13 cellular contexts compared by ENCODE assay signal in the genomic region with DNA sequence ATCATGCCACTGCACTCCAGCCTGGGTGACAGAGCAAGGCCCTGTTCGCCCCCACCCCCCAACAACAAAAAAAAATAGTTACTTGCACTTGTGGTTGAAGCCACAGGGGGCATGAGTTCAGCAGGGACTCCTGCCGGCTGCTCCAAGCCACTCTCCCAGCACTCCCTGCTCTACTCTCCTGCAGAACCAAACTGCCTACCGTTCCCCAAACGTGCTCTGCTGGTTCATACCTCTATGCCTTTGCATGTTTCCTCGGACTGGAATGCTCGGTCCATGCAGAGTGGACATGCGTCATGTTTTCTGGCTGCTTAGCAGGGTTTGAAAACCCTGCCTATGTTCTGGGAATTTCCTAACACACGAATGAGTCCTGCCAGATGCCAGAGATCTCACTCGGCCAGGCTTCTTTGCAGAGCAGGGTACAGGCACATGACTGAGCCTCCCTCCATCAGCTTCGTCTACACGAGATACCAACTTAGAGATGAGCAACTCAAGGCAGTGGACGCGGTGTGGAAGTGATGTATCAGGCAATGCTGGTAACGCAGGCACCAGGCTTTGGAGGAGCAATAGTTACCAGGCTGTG. TPM values are rescaled to one million over a fixed set of nuclear protein-coding genes. Genes with fewer than 3 reads are reported as not detected.
DNase-seq lines count a peak whose midpoint lies in the region; ATAC-seq and TF ChIP-seq lines count a peak whose summit lies in the region.
"Had no signal": no experiment of that assay in that cellular context is flagged by ENCODE, and none has a peak within 500 bp of the region (broad histone marks: within the 10 kb centered on the region; RNA-seq: fewer than 3 reads in every experiment).

No MANE protein-coding gene starts in this region.

- H3K4me1 ChIP-seq in H9 (ENCODE audit: insufficient read depth, low read length) (no peaks in the 10 kb centered on the region), foreskin keratinocyte (peaks cover 5% of the 10 kb centered on the region)

- no peak overlapping the region for H2AFZ ChIP-seq in H9 (ENCODE audit: low read length)

- no peak overlapping the region for H3K56ac ChIP-seq in H9 (ENCODE audit: insufficient read length, low read depth, low read length)

- H3K4ac ChIP-seq in H9 (ENCODE audit: low read depth, low read length): no peak overlapping the region

- DNase-seq in AG04449 (ENCODE audit: low read depth, low spot score) (no peak), H9 (peak; percentile 48), SK-MEL-5 (ENCODE audit: low read depth, low spot score) (peak; percentile 45), foreskin keratinocyte (no peak), glutamatergic neuron (no peak)
- no peak for DNase-seq in activated CD8-positive, alpha-beta memory T cell treated with anti-CD3 and anti-CD28 coated beads, Interleukin-2, amount 10 ng/mL, durations not matched to agents 7 days and 5 days
- DNase-seq: activated CD4-positive, alpha-beta memory T cell treated with anti-CD3 and anti-CD28 coated beads for 36 hours; dermis blood vessel endothelial cell had no signal

- no peak overlapping the region for H2BK12ac ChIP-seq in H9 (ENCODE audit: insufficient read length, low read depth, low read length)

- CTCF ChIA-PET in AG04449 (lab: Yijun Ruan, JAX): interaction anchor here (0.9 to 1.0 kb wide), 3 partner anchors 8 to 273 kb away, joined by 3 read pairs; partner anchors contain the start of gene SLC25A15
- CTCF ChIA-PET in activated CD8-positive, alpha-beta memory T cell treated with anti-CD3 and anti-CD28 coated beads, Interleukin-2, amount 10 ng/mL, durations not matched to agents 7 days and 5 days (lab: Charles Lee): interaction anchor here (5.2 kb wide), 1 partner anchor 8 kb away, joined by 44 read pairs; the partner anchor contains the start of gene SLC25A15

- H3K27ac Mint-ChIP-seq in H9 (peak overlapping the region in 1 of 3 experiments; percentile 53; a peak in 1 of 7 replicates), glutamatergic neuron (ENCODE audit: unreplicated experiment) (no peak overlapping the region)
- H3K27ac Mint-ChIP-seq in activated CD8-positive, alpha-beta memory T cell treated with anti-CD3 and anti-CD28 coated beads, Interleukin-2, amount 10 ng/mL, durations not matched to agents 7 days and 5 days: no peak overlapping the region
- H3K27ac Mint-ChIP-seq: activated CD4-positive, alpha-beta memory T cell treated with anti-CD3 and anti-CD28 coated beads for 36 hours had no signal

- H3K79me2 ChIP-seq in H9 (ENCODE audit: insufficient read depth, low read length): no peaks in the 10 kb centered on the region

- no CpG with 5 or more reads among the region's 14 CpGs for WGBS in H9 (ENCODE audit: extremely low coverage, insufficient read length, low lambda C conversion rate)

- H4K8ac ChIP-seq in H9 (replicated peaks; ENCODE audit: insufficient read length, low read depth, low read length): no peak overlapping the region

- TF ChIP-seq CTCF in AG04449 (IDR thresholded peaks at IDR 0.05; ENCODE audit: insufficient read depth, low read length, missing control alignments) (peak; percentile 2), H9 (conservative IDR thresholded peaks at IDR 0.05) (peak; percentile 16; the same call in 1 of the 3 replicates), foreskin keratinocyte (conservative IDR thresholded peaks at IDR 0.05) (peak; percentile 3), glutamatergic neuron (IDR thresholded peaks at IDR 0.05; ENCODE audit: partially characterized antibody, unreplicated experiment) (no peak)

- H3K27me3 Mint-ChIP-seq in H9 (ENCODE audit: low read depth) (no peaks in the 10 kb centered on the region), glutamatergic neuron (ENCODE audit: unreplicated experiment) (no peaks in the 10 kb centered on the region)
- H3K27me3 Mint-ChIP-seq in activated CD8-positive, alpha-beta memory T cell treated with anti-CD3 and anti-CD28 coated beads, Interleukin-2, amount 10 ng/mL, durations not matched to agents 7 days and 5 days: no peaks in the 10 kb centered on the region
- H3K27me3 Mint-ChIP-seq: activated CD4-positive, alpha-beta memory T cell treated with anti-CD3 and anti-CD28 coated beads for 36 hours; activated naive CD4-positive, alpha-beta T cell treated with anti-CD3 and anti-CD28 coated beads, Interleukin-2, amount 50 U/mL, for 24 hours had no signal

- no peak overlapping the region for H2BK5ac ChIP-seq in H9 (ENCODE audit: insufficient read length, low read length)

- H3K27ac ChIP-seq in H9 (ENCODE audit: insufficient read length, low read depth, low read length): no peak overlapping the region
- H3K27ac ChIP-seq in foreskin keratinocyte: no peak overlapping the region
- H3K27ac ChIP-seq: C4-2B, SJSA1 had no signal

- POLR2A ChIA-PET in AG04449 (lab: Yijun Ruan, JAX): no interaction called here

- H3K23me2 ChIP-seq in H9 (ENCODE audit: insufficient read length, low read depth, low read length, poor library complexity, severe bottlenecking): no peaks in the 10 kb centered on the region

- H3K4me1 Mint-ChIP-seq in H9 (peaks cover 8 to 18% of the 10 kb centered on the region in 2 experiments), glutamatergic neuron (ENCODE audit: low read depth, unreplicated experiment) (no peaks in the 10 kb centered on the region)
- H3K4me1 Mint-ChIP-seq in activated CD8-positive, alpha-beta memory T cell treated with anti-CD3 and anti-CD28 coated beads, Interleukin-2, amount 10 ng/mL, durations not matched to agents 7 days and 5 days: peaks cover 24% of the 10 kb centered on the region

- no peak overlapping the region for H2BK120ac ChIP-seq in H9 (ENCODE audit: low read depth, low read length, poor library complexity, severe bottlenecking)

- no peak overlapping the region for H4K5ac ChIP-seq in H9 (ENCODE audit: insufficient read length, low read depth, low read length)

- H3K9ac ChIP-seq in H9 (ENCODE audit: extremely low read depth, insufficient read length, low read length): no peak overlapping the region

- in situ Hi-C loops in SK-MEL-5 (cut with HindIII; ENCODE audit: low pct_unique_long_range_greater_than_20kb, low sequenced_read_pairs): no loop called here

- no peak overlapping the region for H4K91ac ChIP-seq in H9 (ENCODE audit: insufficient read length, low read depth, low read length)

- no peak overlapping the region for H3K23ac ChIP-seq in H9 (ENCODE audit: insufficient read length, low read depth, low read length)

- no peak overlapping the region for H3K4me3 ChIP-seq in AG04449 (ENCODE audit: low read depth, low read length)
- H3K4me3 ChIP-seq: SJSA1 had no signal

- H3T11ph ChIP-seq in H9 (ENCODE audit: low read length): no peak overlapping the region

- H3K9me3 Mint-ChIP-seq in H9: no peaks in the 10 kb centered on the region
- no peaks in the 10 kb centered on the region for H3K9me3 Mint-ChIP-seq in activated CD8-positive, alpha-beta memory T cell treated with anti-CD3 and anti-CD28 coated beads, Interleukin-2, amount 10 ng/mL, durations not matched to agents 7 days and 5 days (ENCODE audit: low read depth)
- peaks cover 3% of the 10 kb centered on the region for H3K9me3 Mint-ChIP-seq in glutamatergic neuron (ENCODE audit: unreplicated experiment)
- H3K9me3 Mint-ChIP-seq: activated CD4-positive, alpha-beta memory T cell treated with anti-CD3 and anti-CD28 coated beads for 36 hours; activated naive CD4-positive, alpha-beta T cell treated with anti-CD3 and anti-CD28 coated beads, Interleukin-2, amount 50 U/mL, for 24 hours had no signal

- H2BK20ac ChIP-seq in H9 (ENCODE audit: low read depth, low read length, poor library complexity, severe bottlenecking): no peak overlapping the region

- no peak overlapping the region for H3K18ac ChIP-seq in H9 (ENCODE audit: insufficient read length, low read depth, low read length)

- H3K14ac ChIP-seq in H9 (ENCODE audit: insufficient read depth, low read length): no peak overlapping the region

- H3K9me3 ChIP-seq in H9 (ENCODE audit: control insufficient read depth, low read depth, low read length): no peaks in the 10 kb centered on the region
- H3K9me3 ChIP-seq: SJSA1 had no signal

- no peaks in the 10 kb centered on the region for H3K79me1 ChIP-seq in H9 (ENCODE audit: insufficient read depth, low read depth, low read length, poor library complexity, severe bottlenecking)

- no peaks in the 10 kb centered on the region for H4K20me1 ChIP-seq in H9 (ENCODE audit: control insufficient read depth, insufficient read depth, insufficient read length)

- H3K36me3 Mint-ChIP-seq in H9 (ENCODE audit: insufficient read depth in 1 of 3, low read depth in 3 of 3): no peaks in the 10 kb centered on the region
- H3K36me3 Mint-ChIP-seq in activated CD8-positive, alpha-beta memory T cell treated with anti-CD3 and anti-CD28 coated beads, Interleukin-2, amount 10 ng/mL, durations not matched to agents 7 days and 5 days: no peaks in the 10 kb centered on the region
- H3K36me3 Mint-ChIP-seq in glutamatergic neuron (ENCODE audit: unreplicated experiment): no peaks in the 10 kb centered on the region
- H3K36me3 Mint-ChIP-seq: activated CD4-positive, alpha-beta memory T cell treated with anti-CD3 and anti-CD28 coated beads for 36 hours; activated naive CD4-positive, alpha-beta T cell treated with anti-CD3 and anti-CD28 coated beads, Interleukin-2, amount 50 U/mL, for 24 hours had no signal

- H3K4me3 Mint-ChIP-seq in H9: no peak overlapping the region
- no peak overlapping the region for H3K4me3 Mint-ChIP-seq in activated CD8-positive, alpha-beta memory T cell treated with anti-CD3 and anti-CD28 coated beads, Interleukin-2, amount 10 ng/mL, durations not matched to agents 7 days and 5 days
- no peak overlapping the region for H3K4me3 Mint-ChIP-seq in glutamatergic neuron (ENCODE audit: unreplicated experiment)
- H3K4me3 Mint-ChIP-seq: activated CD4-positive, alpha-beta memory T cell treated with anti-CD3 and anti-CD28 coated beads for 36 hours; activated naive CD4-positive, alpha-beta T cell treated with anti-CD3 and anti-CD28 coated beads, Interleukin-2, amount 50 U/mL, for 24 hours had no signal

- H3K27me3 ChIP-seq in H9 (ENCODE audit: insufficient read depth, low read length) (no peaks in the 10 kb centered on the region), foreskin keratinocyte (no peaks in the 10 kb centered on the region)
- H3K27me3 ChIP-seq: SJSA1 had no signal

- no peak overlapping the region for H2AK5ac ChIP-seq in H9 (ENCODE audit: insufficient read length, low read length)

- H2BK15ac ChIP-seq in H9 (ENCODE audit: low read depth, low read length): no peak overlapping the region

- ATAC-seq in foreskin keratinocyte (no peak), HG03521 (IDR thresholded peaks at IDR 0.05; ENCODE audit: unreplicated experiment) (no peak), GM18858 (IDR thresholded peaks at IDR 0.05; ENCODE audit: unreplicated experiment) (no peak)
- ATAC-seq in activated CD8-positive, alpha-beta memory T cell treated with anti-CD3 and anti-CD28 coated beads, Interleukin-2, amount 10 ng/mL, durations not matched to agents 7 days and 5 days: no peak

- no peak overlapping the region for H3K4me2 ChIP-seq in H9 (ENCODE audit: insufficient read depth, insufficient read length, low read length)

RNA-seq across cellular contexts. Expression of gene SLC25A15, which starts 8.5 kb away (rescaled TPM):
- total RNA-seq in H9 (2021) (18.3 and 21.1 TPM in 2 replicates), foreskin keratinocyte (15.3 and 18.8 TPM in 2 replicates), glutamatergic neuron (ENCODE audit: unreplicated experiment) (7.3 TPM)
- total RNA-seq in SK-MEL-5 (2014; rRNA removed; shearing (Covaris generic)): 34.9 and 39.0 TPM in 2 replicates
- 35.5 and 48.1 TPM in 2 replicates for polyA plus RNA-seq in SK-MEL-5 (2015; cell fraction: cytosol; rRNA removed)
- polyA plus RNA-seq in SK-MEL-5 (2015; cell fraction: nucleus; rRNA removed): 18.6 and 37.3 TPM in 2 replicates
- polyA plus RNA-seq in foreskin keratinocyte: 3.3 and 4.4 TPM in 2 replicates
- total RNA-seq in activated CD8-positive, alpha-beta memory T cell treated with anti-CD3 and anti-CD28 coated beads, Interleukin-2, amount 10 ng/mL, durations not matched to agents 7 days and 5 days: 10 to 100 TPM; 11.2 to 14.5 TPM

RNA-seq across cellular contexts. Expression of gene MRPS31, which starts 9.9 kb away (rescaled TPM):
- total RNA-seq in H9 (2021) (27.3 and 29.6 TPM in 2 replicates), foreskin keratinocyte (20.4 and 20.5 TPM in 2 replicates), glutamatergic neuron (ENCODE audit: unreplicated experiment) (28.8 TPM)
- total RNA-seq in SK-MEL-5 (2014; rRNA removed; shearing (Covaris generic)): 36.0 and 36.4 TPM in 2 replicates
- polyA plus RNA-seq in SK-MEL-5 (2015; cell fraction: cytosol; rRNA removed): 22.8 and 26.2 TPM in 2 replicates
- polyA plus RNA-seq in SK-MEL-5 (2015; cell fraction: nucleus; rRNA removed): 27.9 and 33.4 TPM in 2 replicates
- polyA plus RNA-seq in foreskin keratinocyte: 17.1 and 19.6 TPM in 2 replicates
- 10 to 100 TPM; 35.0 to 37.1 TPM for total RNA-seq in activated CD8-positive, alpha-beta memory T cell treated with anti-CD3 and anti-CD28 coated beads, Interleukin-2, amount 10 ng/mL, durations not matched to agents 7 days and 5 days

Comparison
In these comparisons a context has a peak if more than half of its experiments do, and no peak if none do; other contexts are left out.
1. DNase-seq: peak in H9 (single experiment) and SK-MEL-5 (single experiment); none in AG04449 (single experiment), foreskin keratinocyte (0 of 2), activated CD8-positive, alpha-beta memory T cell treated with anti-CD3 and anti-CD28 coated beads, Interleukin-2, amount 10 ng/mL, durations not matched to agents 7 days and 5 days (single experiment) and glutamatergic neuron (single experiment).